Comparison of ENCODE assay signal across 8 cellular contexts in the genomic region with DNA sequence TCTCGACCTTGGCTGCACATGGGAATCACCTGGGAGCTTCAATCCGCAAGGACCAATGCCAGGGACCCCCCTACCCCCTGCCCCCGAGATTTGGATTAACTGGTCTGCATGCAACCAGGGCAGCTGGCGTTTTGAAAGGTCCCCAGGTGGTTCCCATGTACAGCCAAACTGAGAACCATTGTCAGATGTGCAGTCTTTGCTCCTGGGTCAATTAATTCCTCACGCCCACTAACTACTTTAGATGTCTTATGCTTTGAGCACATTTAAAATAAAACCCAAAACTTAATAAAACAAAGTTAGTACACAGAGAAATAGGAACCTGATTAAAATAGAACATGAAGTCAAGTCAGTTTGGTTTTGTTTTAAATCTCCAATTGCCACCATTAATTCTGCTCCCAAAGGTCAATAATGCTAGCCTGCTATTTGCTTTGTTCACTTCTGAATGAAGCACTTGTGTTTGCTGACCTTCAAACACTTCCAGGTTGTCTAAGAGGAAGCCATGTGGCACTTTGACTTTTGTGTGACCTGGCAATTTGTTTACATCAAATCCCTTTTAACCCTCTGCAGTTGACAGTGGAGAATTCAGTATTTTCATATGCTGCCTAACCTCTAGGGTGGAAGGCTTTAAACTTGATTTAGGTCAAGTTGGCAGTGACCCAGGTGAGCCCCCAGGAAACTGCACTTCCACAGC. TPM values are rescaled to one million over a fixed set of nuclear protein-coding genes. Genes with fewer than 3 reads are reported as not detected.
DNase-seq lines count a peak whose midpoint lies in the region; ATAC-seq and TF ChIP-seq lines count a peak whose summit lies in the region.

No MANE protein-coding gene starts in this region.

- H3K27ac ChIP-seq in right cardiac atrium (ENCODE audit: low read length) = peak overlapping the region; percentile 27
- no peak overlapping the region for H3K27ac ChIP-seq in right atrium auricular region
- H3K27ac ChIP-seq in thyroid gland = no peak overlapping the region

- WGBS in right cardiac atrium = 85% methylated on average over 5 of the region's 5 CpGs
- WGBS in thyroid gland, 2 donors = 80 to 90% methylated on average over 5 of the region's 5 CpGs

- DNase-seq in right cardiac atrium (no peak), right atrium auricular region (ENCODE audit: low spot score) (no peak), SK-MEL-5 (ENCODE audit: low read depth, low spot score) (peak; percentile 35), left lobe of liver (ENCODE audit: low spot score) (no peak), NCI-H1436 treated with DMSO at 0.1 percent for 48 hours (lab: John Stamatoyannopoulos, UW) (no peak), thyroid gland (no peak), NCI-H1105 treated with DMSO at 0.1 percent for 48 hours (lab: John Stamatoyannopoulos, UW) (no peak)

- H3K4me1 ChIP-seq in right cardiac atrium (ENCODE audit: control insufficient read depth, insufficient read depth, low read length) = peaks cover 3% of the 10 kb centered on the region
- peaks cover 0 to 15% of the 10 kb centered on the region in 2 donors for H3K4me1 ChIP-seq in right atrium auricular region
- H3K4me1 ChIP-seq in thyroid gland = peaks cover 0 to 7% of the 10 kb centered on the region in 2 donors

- H3K27me3 ChIP-seq in right cardiac atrium (ENCODE audit: control insufficient read depth, insufficient read depth) (no peaks in the 10 kb centered on the region), right atrium auricular region (no peaks in the 10 kb centered on the region), thyroid gland (no peaks in the 10 kb centered on the region)

- no peak overlapping the region for H3K4me3 ChIP-seq in right cardiac atrium (ENCODE audit: low read length)
- H3K4me3 ChIP-seq in right atrium auricular region = no peak overlapping the region
- no peak overlapping the region for H3K4me3 ChIP-seq in thyroid gland (replicated peaks in 1 of 3)

- intact Hi-C loops in right cardiac atrium (cut with DNase I) (loop anchor here in 1 of 4 donors (10.0 kb wide), 1 partner anchor 537 kb away; no protein-coding TSS in a partner anchor), thyroid gland (cut with DNase I) (loop anchor here (5.0 kb wide), 1 partner anchor 540 kb away; no protein-coding TSS in a partner anchor)

- no peak for TF ChIP-seq POLR2A in thyroid gland (IDR thresholded peaks at IDR 0.05)

- TF ChIP-seq CTCF in right atrium auricular region (IDR thresholded peaks at IDR 0.05) (no peak), thyroid gland (IDR thresholded peaks at IDR 0.05) (no peak)

- H3K9me3 ChIP-seq in right cardiac atrium (ENCODE audit: control insufficient read depth, low read length) (no peaks in the 10 kb centered on the region), right atrium auricular region (no peaks in the 10 kb centered on the region), thyroid gland (no peaks in the 10 kb centered on the region)

- in situ Hi-C loops in SK-MEL-5 (cut with HindIII; ENCODE audit: low pct_unique_long_range_greater_than_20kb, low sequenced_read_pairs) = no loop called here

- H3K36me3 ChIP-seq in right atrium auricular region = no peaks in the 10 kb centered on the region
- no peaks in the 10 kb centered on the region for H3K36me3 ChIP-seq in thyroid gland

- no peak for ATAC-seq in right cardiac atrium
- peak; percentile 55 for ATAC-seq in left lobe of liver
- ATAC-seq in GM18498 (IDR thresholded peaks at IDR 0.05; ENCODE audit: unreplicated experiment) = no peak

RNA-seq across cellular contexts. Expression of a gene that starts 27.2 kb away (rescaled TPM):
- total RNA-seq in right cardiac atrium = 1,000 to 10,000 TPM; 1,054 to 1,542 (median 1,304) TPM
- polyA plus RNA-seq in right cardiac atrium = 2,718 TPM
- 1,000 to 10,000 TPM; 1,780 to 2,397 TPM for total RNA-seq in right atrium auricular region
- total RNA-seq in SK-MEL-5 (2014; rRNA removed; shearing (Covaris generic)) = not detected in 2 replicates
- polyA plus RNA-seq in SK-MEL-5 (2015; cell fraction: cytosol; rRNA removed) = 0.05 TPM in 1 of 2 replicates, not detected in the other
- polyA plus RNA-seq in SK-MEL-5 (2015; cell fraction: nucleus; rRNA removed) = not detected in 2 replicates
- total RNA-seq in left lobe of liver = 442 TPM
- 1,000 to 10,000 TPM in 3 of 4 donors, 100 to 1,000 TPM in 1; 854 to 2,672 (median 1,302) TPM for total RNA-seq in thyroid gland

RNA-seq across cellular contexts. Expression of a gene that starts 41.3 kb away (rescaled TPM):
- total RNA-seq in right cardiac atrium (1 to 10 TPM; 1.3 to 2.8 (median 2.1) TPM), right atrium auricular region (1 to 10 TPM in 1 of 2 donors, under 1 TPM in 1; 0.41 to 2.4 TPM), left lobe of liver (0.20 TPM), thyroid gland (1 to 10 TPM in 1 of 4 donors, under 1 TPM in 3; 0.45 to 1.7 (median 0.62) TPM)
- polyA plus RNA-seq in right cardiac atrium = 0.14 TPM
- total RNA-seq in SK-MEL-5 (2014; rRNA removed; shearing (Covaris generic)) = not detected in 2 replicates
- polyA plus RNA-seq in SK-MEL-5 (2015; cell fraction: cytosol; rRNA removed) = not detected in 2 replicates
- polyA plus RNA-seq in SK-MEL-5 (2015; cell fraction: nucleus; rRNA removed) = not detected in 2 replicates

Comparison
In these comparisons a context has a peak if more than half of its experiments do, and no peak if none do; other contexts are left out.
1. RNA of a gene that starts 27.2 kb away (total RNA-seq): 1,780 to 2,397 TPM in right atrium auricular region, 854 to 2,672 TPM in thyroid gland, 1,054 to 1,542 TPM in right cardiac atrium and 442 TPM in left lobe of liver (single experiment); not detected in SK-MEL-5; every median in the first group is over 100 times any median in the second.